9 cellular contexts compared by ENCODE assay signal in the genomic region with DNA sequence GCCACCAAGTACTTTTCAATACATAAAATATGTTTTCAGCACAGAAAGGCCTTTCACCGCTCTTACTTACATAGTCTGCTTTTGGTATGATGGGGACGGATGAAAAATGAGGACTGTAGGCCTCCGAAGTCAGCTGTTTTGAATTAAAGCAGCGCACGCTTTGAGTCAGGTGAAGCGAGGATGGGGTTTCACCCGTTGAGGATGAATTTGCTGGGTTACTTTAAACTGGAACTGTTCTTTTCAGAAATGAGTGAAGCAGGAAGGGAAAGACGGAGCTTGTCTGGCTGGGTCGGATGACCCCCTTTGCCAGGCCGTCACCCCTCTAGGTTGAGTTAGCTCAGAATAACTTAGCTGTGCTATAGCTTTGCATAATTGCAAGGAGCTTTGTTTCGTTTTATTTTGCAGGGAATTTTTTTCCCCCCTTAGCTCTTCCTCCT. TPM values are rescaled to one million over a fixed set of nuclear protein-coding genes. Genes with fewer than 3 reads are reported as not detected.
DNase-seq lines count a peak whose midpoint lies in the region; ATAC-seq, FAIRE-seq and TF ChIP-seq lines count a peak whose summit lies in the region.
"Had no signal": no experiment of that assay in that cellular context is flagged by ENCODE, and none has a peak within 500 bp of the region (broad histone marks: within the 10 kb centered on the region; RNA-seq: fewer than 3 reads in every experiment).

No MANE protein-coding gene starts in this region.

- CTCF ChIA-PET in A549 (lab: Yijun Ruan, JAX), result interaction anchor here (0.9 to 4.4 kb wide), 17 partner anchors 8 to 379 kb away, joined by 3 to 40 read pairs (median 5); no protein-coding TSS in a partner anchor

- peaks cover 81% of the 10 kb centered on the region for H3K4me1 ChIP-seq in A549

- DNase-seq in A549 (ENCODE audit: low read depth in 1 of 2, low spot score in 1 of 2) (no peak), HL-60 (ENCODE audit: low read depth in 1 of 2, low spot score in 1 of 2) (no peak), epithelial cell of proximal tubule (ENCODE audit: low read depth) (no peak), type B pancreatic cell (ENCODE audit: extremely low spot score, unreplicated experiment) (no peak), NCI-H2196 treated with DMSO at 0.1 percent for 48 hours (lab: John Stamatoyannopoulos, UW; ENCODE audit: unreplicated experiment) (no peak), hypothalamus (lab: John Stamatoyannopoulos, UW) (no peak), superior temporal gyrus (ENCODE audit: extremely low spot score) (no peak)

- H3K4me3 ChIP-seq in A549 (no peak overlapping the region), HL-60 (replicated peaks; ENCODE audit: insufficient read depth, low read length) (peak overlapping the region; percentile 33), epithelial cell of proximal tubule (ENCODE audit: low read depth, low read length) (peak overlapping the region; percentile 55)

- peak overlapping the region; percentile 69 for H3K27ac Mint-ChIP-seq in type B pancreatic cell

- no peak for TF ChIP-seq RAD21 in A549 (conservative IDR thresholded peaks at IDR 0.05 in 1 of 2, IDR thresholded peaks at IDR 0.05 in 1 of 2)

- H3K4me3 Mint-ChIP-seq in type B pancreatic cell, result no peak overlapping the region

- H3K36me3 Mint-ChIP-seq in type B pancreatic cell, result peaks cover 3% of the 10 kb centered on the region

- no peak for TF ChIP-seq POLR2A in A549 (IDR thresholded peaks at IDR 0.05; ENCODE audit: low read length)

- WGBS in A549 (ENCODE audit: missing lambda C conversion rate), result 78% methylated on average over 11 of the region's 11 CpGs

- no peak for FAIRE-seq in A549 (lab: Jason Lieb, UNC)

- peak overlapping the region; percentile 84 for H3K4me2 ChIP-seq in A549

- H3K27ac ChIP-seq in A549 (peak overlapping the region; percentile 87 to 94), HL-60 (replicated peaks) (peak overlapping the region; percentile 87)

- no peaks in the 10 kb centered on the region for H3K9me3 ChIP-seq in A549

- TF ChIP-seq CTCF in A549 (IDR thresholded peaks at IDR 0.05) (no peak), HL-60 (IDR thresholded peaks at IDR 0.05; ENCODE audit: insufficient read depth, low read length) (no peak), epithelial cell of proximal tubule (conservative IDR thresholded peaks at IDR 0.05; ENCODE audit: low read depth, low read length) (no peak), type B pancreatic cell (conservative IDR thresholded peaks at IDR 0.05) (no peak)

- no peak for TF ChIP-seq EP300 in A549 (IDR thresholded peaks at IDR 0.05)

- peaks cover 58% of the 10 kb centered on the region for H3K4me1 Mint-ChIP-seq in type B pancreatic cell (ENCODE audit: unreplicated experiment)

- POLR2A ChIA-PET in A549 (lab: Yijun Ruan, JAX), result interaction anchor here (0.9 to 1.9 kb wide), 7 partner anchors 11 to 85 kb away, joined by 3 to 9 read pairs (median 3); partner anchors contain the start of gene CUX1

- no peaks in the 10 kb centered on the region for H3K27me3 ChIP-seq in HL-60 (ENCODE audit: insufficient read depth, poor library complexity, severe bottlenecking)

- no peaks in the 10 kb centered on the region for H3K27me3 Mint-ChIP-seq in type B pancreatic cell
- H3K27me3 Mint-ChIP-seq: brain had no signal

- no peaks in the 10 kb centered on the region for H3K9me3 Mint-ChIP-seq in type B pancreatic cell
- H3K9me3 Mint-ChIP-seq: brain had no signal

- no peak for ATAC-seq in A549
- ATAC-seq in GM19025 (IDR thresholded peaks at IDR 0.05; ENCODE audit: low read depth, unreplicated experiment), result peak; percentile 13

TF ChIP-seq in A549, 52 proteins besides CTCF, POLR2A, EP300 and RAD21:
- TF ChIP-seq KDM1A (IDR thresholded peaks at IDR 0.05; ENCODE audit: low read depth) (0 out of 2 replicates have a peak, but pooled peaks have one; percentile 18), ZNF302 (CRISPR knock-in tag; IDR thresholded peaks at IDR 0.05) (0 out of 2 replicates have a peak, but pooled peaks have one; percentile 17), PHF8 (IDR thresholded peaks at IDR 0.05; ENCODE audit: borderline replicate concordance, low read depth) (no peak), HOXA7 (CRISPR knock-in tag; IDR thresholded peaks at IDR 0.05) (peak; percentile 51; the same call in 1 of the 2 replicates)

RNA-seq across cellular contexts. Expression of gene CUX1, which starts 40.0 kb away (rescaled TPM):
- polyA plus RNA-seq in A549 (2011; rRNA removed) (32.7 and 34.9 TPM in 2 replicates), A549 (2017; fragmentation: RNase III; extraction: RNeasy Plus Mini Kit Qiagen cat#74134 plus additional on column Dnase treatment) (32.5 to 35.3 TPM (median 33.4 TPM) in 3 replicates)
- 37.6 and 46.3 TPM in 2 replicates for polyA plus RNA-seq in A549 (2012; cell fraction: cytosol; rRNA removed)
- 33.9 and 40.4 TPM in 2 replicates for polyA plus RNA-seq in A549 (2012; cell fraction: nucleus; rRNA removed)
- 40.4 and 47.0 TPM in 2 replicates for polyA minus RNA-seq in A549 (2011; rRNA and poly(A)+ RNA removed)
- total RNA-seq in epithelial cell of proximal tubule (24.6 and 37.3 TPM in 2 replicates), type B pancreatic cell (ENCODE audit: low replicate concordance) (76.4 and 79.2 TPM in 2 replicates)
